Comparison of ENCODE assay signal across 11 cellular contexts in genomic region chrX:48694776-48695523, GRCh38. TPM values are rescaled to one million over a fixed set of nuclear protein-coding genes. Genes with fewer than 3 reads are reported as not detected.
A peak's percentile ranks its signal among the peaks of the same experiment; 100 is the strongest.
DNase-seq lines count a peak whose midpoint lies in the region; ATAC-seq and TF ChIP-seq lines count a peak whose summit lies in the region.
"Had no signal": no experiment of that assay in that cellular context is flagged by ENCODE, and none has a peak within 500 bp of the region (broad histone marks: within the 10 kb centered on the region; RNA-seq: fewer than 3 reads in every experiment).

No MANE protein-coding gene starts in this region.

- no peaks in the 10 kb centered on the region for H3F3A ChIP-seq in PC-3 (ENCODE audit: low read length, unreplicated experiment)

- H3K9me2 ChIP-seq in PC-3 (replicated peaks; ENCODE audit: low read length), result no peaks in the 10 kb centered on the region

- peak overlapping the region; percentile 78; the same call in 1 of the 2 replicates for H3K4me3 ChIP-seq in PC-3 (ENCODE audit: low read length)
- H3K4me3 ChIP-seq in endodermal cell (ENCODE audit: low read length), result peak overlapping the region; percentile 86
- peak overlapping the region; percentile 84 for H3K4me3 ChIP-seq in skeletal muscle satellite cell (ENCODE audit: low read length)

- H3K4me2 ChIP-seq in PC-3 (ENCODE audit: low read length), result peak overlapping the region; percentile 93
- peak overlapping the region; percentile 97 for H3K4me2 ChIP-seq in skeletal muscle satellite cell (ENCODE audit: low read length)

- peaks cover 8% of the 10 kb centered on the region for H3K36me3 ChIP-seq in PC-3 (ENCODE audit: low read depth, low read length)
- peaks cover 8% of the 10 kb centered on the region for H3K36me3 ChIP-seq in endodermal cell (ENCODE audit: control insufficient read depth, insufficient read depth, low read length)
- H3K36me3 ChIP-seq in skeletal muscle satellite cell (ENCODE audit: insufficient read depth, low read length), result no peaks in the 10 kb centered on the region

- peak overlapping the region; percentile 75 for H2AFZ ChIP-seq in PC-3 (ENCODE audit: low read length)

- H3K9me3 Mint-ChIP-seq in activated T-cell treated with anti-CD3 and anti-CD28 coated beads, Interleukin-2, amount 50 U/mL, for 24 hours, result no peaks in the 10 kb centered on the region
- H3K9me3 Mint-ChIP-seq in endodermal cell, result peaks cover 68% of the 10 kb centered on the region

- H3K9ac ChIP-seq in PC-3 (ENCODE audit: low read length) (no peak overlapping the region), endodermal cell (ENCODE audit: extremely low read depth, low read length, poor library complexity, severe bottlenecking) (no peak overlapping the region), skeletal muscle satellite cell (ENCODE audit: low read depth, low read length) (no peak overlapping the region)

- peaks cover 24% of the 10 kb centered on the region for H3K4me1 Mint-ChIP-seq in activated T-cell treated with anti-CD3 and anti-CD28 coated beads, Interleukin-2, amount 50 U/mL, for 24 hours (ENCODE audit: low read depth)
- peaks cover 17% of the 10 kb centered on the region for H3K4me1 Mint-ChIP-seq in endodermal cell

- no peaks in the 10 kb centered on the region for H3K9me3 ChIP-seq in PC-3 (ENCODE audit: low read length)
- no peaks in the 10 kb centered on the region for H3K9me3 ChIP-seq in endodermal cell (ENCODE audit: control insufficient read depth, low read length)
- H3K9me3 ChIP-seq in skeletal muscle satellite cell (replicated peaks; ENCODE audit: low read length), result no peaks in the 10 kb centered on the region
- H3K9me3 ChIP-seq: esophagus squamous epithelium had no signal

- intact Hi-C loops in PC-3 (cut with micrococcal nuclease), result no loop called here

- H3K4me3 Mint-ChIP-seq in activated T-cell treated with anti-CD3 and anti-CD28 coated beads, Interleukin-2, amount 50 U/mL, for 24 hours, result no peak overlapping the region
- no peak overlapping the region for H3K4me3 Mint-ChIP-seq in endodermal cell

- H3K27ac Mint-ChIP-seq in activated T-cell treated with anti-CD3 and anti-CD28 coated beads, Interleukin-2, amount 50 U/mL, for 24 hours, result peak overlapping the region; percentile 90
- no peak overlapping the region for H3K27ac Mint-ChIP-seq in endodermal cell

- H3K27me3 Mint-ChIP-seq in activated T-cell treated with anti-CD3 and anti-CD28 coated beads, Interleukin-2, amount 50 U/mL, for 24 hours, result peaks cover 9% of the 10 kb centered on the region
- peaks cover 1% of the 10 kb centered on the region for H3K27me3 Mint-ChIP-seq in endodermal cell (ENCODE audit: insufficient read depth)

- WGBS in endodermal cell (ENCODE audit: insufficient coverage in 1 of 2, insufficient read length in 1 of 2), 2 experiments, result 75% methylated on average over 14 of the region's 14 CpGs; no CpG with 5 or more reads in 1 of the 2 experiments

- CTCF ChIA-PET in PC-3 (lab: Charles Lee), result no interaction called here

- H3K27me3 ChIP-seq in PC-3 (ENCODE audit: low read length) (no peaks in the 10 kb centered on the region), endodermal cell (ENCODE audit: control insufficient read depth, insufficient read depth, low read length, poor library complexity, severe bottlenecking) (no peaks in the 10 kb centered on the region), skeletal muscle satellite cell (ENCODE audit: control insufficient read depth, insufficient read depth, low read length) (no peaks in the 10 kb centered on the region)
- H3K27me3 ChIP-seq: esophagus squamous epithelium had no signal

- peaks cover 29% of the 10 kb centered on the region for H3K79me2 ChIP-seq in PC-3 (ENCODE audit: low read length)

- POLR2A ChIA-PET in PC-3 (lab: Charles Lee; ENCODE audit: unreplicated experiment), result interaction anchor here (0.9 kb wide), 1 partner anchor 107 kb away, joined by 4 read pairs; the partner anchor contains the start of gene HDAC6

- no peak overlapping the region for H3K27ac ChIP-seq in PC-3 (ENCODE audit: low read length)
- H3K27ac ChIP-seq in endodermal cell (ENCODE audit: low read depth, low read length), result peak overlapping the region; percentile 85

- no peak for DNase-seq in activated T-cell treated with anti-CD3 and anti-CD28 coated beads, Interleukin-2, amount 50 U/mL, for 24 hours
- DNase-seq in activated T-cell treated with anti-CD3 and anti-CD28 coated beads, Interleukin-2, amount 50 U/mL, for 48 hours, result no peak
- DNase-seq in PC-3, result no peak
- no peak for DNase-seq in endodermal cell
- no peak for DNase-seq in GF-D8 (lab: John Stamatoyannopoulos, UW)
- DNase-seq: esophagus squamous epithelium; NCI-H2029 treated with DMSO at 0.1 percent for 48 hours; stimulated activated CD4-positive, alpha-beta T cell treated with anti-CD3 and anti-CD28 coated beads, Interleukin-12 subunit alpha, Interleukin-12 subunit beta, amount 100 ng/mL, for 4 hours had no signal

- no peaks in the 10 kb centered on the region for H4K20me1 ChIP-seq in PC-3 (ENCODE audit: low read length)

- peaks cover 34% of the 10 kb centered on the region for H3K36me3 Mint-ChIP-seq in activated T-cell treated with anti-CD3 and anti-CD28 coated beads, Interleukin-2, amount 50 U/mL, for 24 hours (ENCODE audit: low read depth)
- H3K36me3 Mint-ChIP-seq in endodermal cell (ENCODE audit: low read depth), result peaks cover 6% of the 10 kb centered on the region

- ATAC-seq in PC-3 (no peak), GM21717 (IDR thresholded peaks at IDR 0.05; ENCODE audit: unreplicated experiment) (no peak), HG03097 (IDR thresholded peaks at IDR 0.05; ENCODE audit: low FRiP score, unreplicated experiment) (no peak)

- no TSS peak for BruUV-seq in PC-3 (replicated peaks; lab: Mats Ljungman, UMichigan)

- peaks cover 12% of the 10 kb centered on the region for H3K4me1 ChIP-seq in PC-3 (ENCODE audit: insufficient read depth, low read length)
- no peaks in the 10 kb centered on the region for H3K4me1 ChIP-seq in endodermal cell (ENCODE audit: control insufficient read depth, insufficient read depth, low read length)
- peaks cover 12% of the 10 kb centered on the region for H3K4me1 ChIP-seq in skeletal muscle satellite cell (ENCODE audit: control insufficient read depth, insufficient read depth, low read length)

- no peak for TF ChIP-seq CTCF in PC-3 (conservative IDR thresholded peaks at IDR 0.05; ENCODE audit: low read depth, low read length)
- no peak for TF ChIP-seq CTCF in endodermal cell (conservative IDR thresholded peaks at IDR 0.05)

RNA-seq across cellular contexts. Expression of gene SUV39H1, which starts 1.6 kb away (rescaled TPM):
- total RNA-seq in PC-3 (2014; rRNA removed) (22.3 and 31.7 TPM in 2 replicates), endodermal cell (10 to 100 TPM in 1 of 2 donors, 1 to 10 TPM in 1; 7.8 to 10.6 TPM)
- polyA plus RNA-seq in endodermal cell (2013, experiment 1 of 2), result 12.9 TPM
- polyA plus RNA-seq in endodermal cell (2013, experiment 2 of 2), result 12.0 TPM
- total RNA-seq in skeletal muscle satellite cell (2012; rRNA removed), result 7.2 and 7.4 TPM in 2 replicates

RNA-seq across cellular contexts. Expression of gene WAS, which starts 11.4 kb away (rescaled TPM):
- total RNA-seq in PC-3 (2014; rRNA removed) (0.66 TPM in 1 of 2 replicates, not detected in the other), endodermal cell (under 1 TPM; 0.51 to 0.84 TPM)
- 0.28 TPM for polyA plus RNA-seq in endodermal cell (2013, experiment 1 of 2)
- polyA plus RNA-seq in endodermal cell (2013, experiment 2 of 2), result 1.3 TPM
- total RNA-seq in skeletal muscle satellite cell (2012; rRNA removed), result 0.25 TPM in 1 of 2 replicates, not detected in the other
